ENCODE assay signal across 23 cellular contexts in genomic region chr7:70730451-70731110, GRCh38.
"Had no signal": no experiment of that assay in that cellular context is flagged by ENCODE, and none has a peak within 500 bp of the region (broad histone marks: within the 10 kb centered on the region; RNA-seq: fewer than 3 reads in every experiment).

No MANE protein-coding gene starts in this region.

- DNase-seq: activated CD4-positive, alpha-beta T cell treated with anti-CD3 and anti-CD28 coated beads, Interleukin-2, amount 50 U/mL, for 1 hour; activated CD4-positive, CD25-positive, alpha-beta regulatory T cell treated with anti-CD3 and anti-CD28 coated beads, Interleukin-2, amount 50 U/mL, for 72 hours; activated CD8-positive, alpha-beta T cell treated with anti-CD3 and anti-CD28 coated beads, Interleukin-2, amount 10 ng/mL, durations not matched to agents 7 days and 5 days; activated naive CD4-positive, alpha-beta T cell treated with Interleukin-2 at 50 U/mL for 16 hours; activated naive CD8-positive, alpha-beta T cell treated with anti-CD3 and anti-CD28 coated beads for 36 hours; activated T-cell treated with anti-CD3 and anti-CD28 coated beads, Interleukin-2, amount 50 U/mL, for 1 hour; amniotic stem cell; cerebellar nuclear complex; cortex of kidney; endodermal cell; foreskin melanocyte; kidney glomerular epithelial cell; midbrain; nucleus accumbens; right cardiac atrium; stimulated activated CD4-positive, alpha-beta T cell treated with anti-CD3 and anti-CD28 coated beads, Interleukin-12 subunit alpha, Interleukin-12 subunit beta, amount 100 ng/mL, for 4 hours; stimulated activated naive CD8-positive, alpha-beta T cell treated with anti-CD3 and anti-CD28 coated beads, Interleukin-15, amount 100 ng/mL, for 72 hours; T-helper 1 cell; WERI-Rb-1 had no signal

- H3K4me1 Mint-ChIP-seq: activated naive CD8-positive, alpha-beta T cell treated with anti-CD3 and anti-CD28 coated beads for 36 hours; stimulated activated naive CD8-positive, alpha-beta T cell treated with anti-CD3 and anti-CD28 coated beads, Interleukin-15, amount 100 ng/mL, for 72 hours had no signal

- H3K9me3 ChIP-seq: left lung, suprapubic skin, tibial nerve had no signal

- H2AFZ ChIP-seq: parathyroid adenoma had no signal

- H3K9ac ChIP-seq: parathyroid adenoma had no signal

- H3K4me3 Mint-ChIP-seq: activated CD8-positive, alpha-beta T cell treated with anti-CD3 and anti-CD28 coated beads, Interleukin-2, amount 10 ng/mL, durations not matched to agents 7 days and 5 days; activated naive CD8-positive, alpha-beta T cell treated with anti-CD3 and anti-CD28 coated beads for 36 hours; endodermal cell; stimulated activated naive CD8-positive, alpha-beta T cell treated with anti-CD3 and anti-CD28 coated beads, Interleukin-15, amount 100 ng/mL, for 72 hours had no signal

- H3K27ac ChIP-seq: parathyroid adenoma, suprapubic skin, tibial nerve, WERI-Rb-1 had no signal

- H3K27me3 Mint-ChIP-seq: activated naive CD8-positive, alpha-beta T cell treated with anti-CD3 and anti-CD28 coated beads for 36 hours; stimulated activated naive CD8-positive, alpha-beta T cell treated with anti-CD3 and anti-CD28 coated beads, Interleukin-15, amount 100 ng/mL, for 72 hours had no signal

- H3K36me3 ChIP-seq: left lung, suprapubic skin, tibial nerve had no signal

- H3K36me3 Mint-ChIP-seq: activated naive CD8-positive, alpha-beta T cell treated with anti-CD3 and anti-CD28 coated beads for 36 hours had no signal

- H3K9me3 Mint-ChIP-seq: activated naive CD8-positive, alpha-beta T cell treated with anti-CD3 and anti-CD28 coated beads for 36 hours had no signal

- H3K4me3 ChIP-seq: left lung, suprapubic skin, tibial nerve had no signal

- H3K4me1 ChIP-seq: parathyroid adenoma had no signal

- H3K27me3 ChIP-seq: left lung, suprapubic skin, tibial nerve had no signal

- H3K27ac Mint-ChIP-seq: activated CD8-positive, alpha-beta T cell treated with anti-CD3 and anti-CD28 coated beads, Interleukin-2, amount 10 ng/mL, durations not matched to agents 7 days and 5 days; activated naive CD8-positive, alpha-beta T cell treated with anti-CD3 and anti-CD28 coated beads for 36 hours; endodermal cell; stimulated activated naive CD8-positive, alpha-beta T cell treated with anti-CD3 and anti-CD28 coated beads, Interleukin-15, amount 100 ng/mL, for 72 hours had no signal

- ATAC-seq: activated CD8-positive, alpha-beta T cell treated with anti-CD3 and anti-CD28 coated beads, Interleukin-2, amount 10 ng/mL, durations not matched to agents 7 days and 5 days; right cardiac atrium; stimulated activated naive CD8-positive, alpha-beta T cell treated with anti-CD3 and anti-CD28 coated beads, Interleukin-15, amount 100 ng/mL, for 72 hours had no signal
